In the genomic region with DNA sequence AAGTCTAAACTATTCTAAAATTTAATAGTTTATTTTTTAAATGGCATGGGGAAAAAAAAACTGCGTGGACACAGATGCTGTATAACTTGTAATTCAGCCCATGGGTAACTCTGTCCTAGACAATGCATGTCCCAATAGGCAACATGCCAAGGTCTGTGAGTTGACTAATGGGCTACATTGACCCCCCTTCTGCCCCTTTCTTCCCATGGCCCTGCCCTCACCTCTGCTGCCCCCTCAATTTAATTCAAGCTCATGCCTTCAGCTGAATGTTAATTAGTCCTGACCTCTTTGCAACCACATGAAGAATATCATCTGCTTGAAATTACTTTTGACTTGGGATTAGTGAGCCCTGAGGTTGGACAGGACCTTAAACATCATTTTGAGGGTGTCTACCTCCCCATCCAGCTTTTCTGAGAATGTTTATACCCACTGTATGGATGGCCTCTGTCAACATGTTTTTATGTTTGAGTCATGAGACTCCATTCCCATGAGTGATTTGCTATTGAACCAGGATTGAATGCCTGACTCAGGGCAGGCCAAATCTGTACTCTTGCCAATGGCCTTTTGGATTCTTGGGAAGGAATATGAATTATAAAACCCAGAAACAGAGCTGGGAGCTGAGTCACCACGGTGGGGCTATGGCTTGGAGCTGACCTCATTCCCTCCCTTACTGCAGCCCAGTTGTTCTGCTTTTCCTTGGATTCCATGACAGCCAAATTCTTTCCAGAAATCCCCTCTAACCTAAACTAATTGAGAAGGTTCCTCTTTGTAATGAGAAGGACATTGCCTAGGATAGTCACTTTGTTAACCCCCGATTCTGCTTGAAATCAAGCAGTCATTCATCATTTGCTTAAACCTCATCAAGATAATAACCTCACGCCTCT, we compare ENCODE assay signal across 13 cellular contexts. TPM values are rescaled to one million over a fixed set of nuclear protein-coding genes. Genes with fewer than 3 reads are reported as not detected.
A peak's percentile ranks its signal among the peaks of the same experiment; 100 is the strongest.
DNase-seq lines count a peak whose midpoint lies in the region; ATAC-seq and TF ChIP-seq lines count a peak whose summit lies in the region.
"Had no signal": no experiment of that assay in that cellular context is flagged by ENCODE, and none has a peak within 500 bp of the region (broad histone marks: within the 10 kb centered on the region; RNA-seq: fewer than 3 reads in every experiment).

No MANE protein-coding gene starts in this region.

- no peak overlapping the region for H2AFZ ChIP-seq in mesenchymal stem cell (ENCODE audit: low read depth, low read length)

- peak; percentile 50 for DNase-seq in A172 (ENCODE audit: low spot score)
- DNase-seq in LoVo (ENCODE audit: low spot score) = peak; percentile 19
- no peak for DNase-seq in coronary artery (ENCODE audit: low spot score)
- DNase-seq in mesenchymal stem cell = peak; percentile 72
- no peak for DNase-seq in SIG-M5 treated with dmso at 0.1 percent for 504 hours (lab: John Stamatoyannopoulos, UW; ENCODE audit: unreplicated experiment)
- DNase-seq in A673 (ENCODE audit: low spot score) = no peak
- DNase-seq in COR-L47 (lab: John Stamatoyannopoulos, UW) = no peak
- DNase-seq: activated CD8-positive, alpha-beta memory T cell treated with anti-CD3 and anti-CD28 coated beads for 24 hours; central memory CD4-positive, alpha-beta T cell; NCI-H1092; SHP77 had no signal

- no peak overlapping the region for H3K14ac ChIP-seq in mesenchymal stem cell (ENCODE audit: low read length in 2 of 2)

- H2BK12ac ChIP-seq in mesenchymal stem cell (ENCODE audit: low read length in 2 of 2) = no peak overlapping the region

- no peak overlapping the region for H2AK5ac ChIP-seq in mesenchymal stem cell (ENCODE audit: low read length, severe bottlenecking)

- no peaks in the 10 kb centered on the region for H3K36me3 ChIP-seq in mesenchymal stem cell (ENCODE audit: control insufficient read depth in 1 of 2, insufficient read depth in 2 of 2, low read depth in 1 of 2, low read length in 2 of 2)
- no peaks in the 10 kb centered on the region for H3K36me3 ChIP-seq in A673 (ENCODE audit: insufficient read depth, low read length, poor library complexity, severe bottlenecking)
- H3K36me3 ChIP-seq: ovary had no signal

- no peaks in the 10 kb centered on the region for H3K27me3 ChIP-seq in mesenchymal stem cell (ENCODE audit: control insufficient read depth in 1 of 2, insufficient read depth in 1 of 2, low read length in 2 of 2)
- no peaks in the 10 kb centered on the region for H3K27me3 ChIP-seq in A673 (replicated peaks; ENCODE audit: insufficient read depth, low read depth, low read length, poor library complexity)
- H3K27me3 ChIP-seq: ovary had no signal

- no peak overlapping the region for H3K4me2 ChIP-seq in mesenchymal stem cell (ENCODE audit: low read length, poor library complexity, severe bottlenecking)

- no peak overlapping the region for H2BK5ac ChIP-seq in mesenchymal stem cell (ENCODE audit: low read depth, low read length, poor library complexity, severe bottlenecking)

- H3K4me1 ChIP-seq in mesenchymal stem cell (ENCODE audit: control insufficient read depth, insufficient read depth, low read depth, low read length) = no peaks in the 10 kb centered on the region
- no peaks in the 10 kb centered on the region for H3K4me1 ChIP-seq in A673 (ENCODE audit: insufficient read depth, low read length, poor library complexity, severe bottlenecking)

- H2BK15ac ChIP-seq in mesenchymal stem cell (ENCODE audit: low read depth, poor library complexity, severe bottlenecking) = peak overlapping the region; percentile 21

- no peak overlapping the region for H3K4me3 ChIP-seq in coronary artery
- peak overlapping the region in 1 of 2 experiments; percentile 56 for H3K4me3 ChIP-seq in mesenchymal stem cell (ENCODE audit: insufficient read depth in 1 of 2, low read depth in 1 of 2, low read length in 2 of 2)
- H3K4me3 ChIP-seq in A673 (ENCODE audit: low read depth, low read length, poor library complexity, severe bottlenecking) = no peak overlapping the region
- H3K4me3 ChIP-seq: ovary had no signal

- no peak for ATAC-seq in GM18870 (IDR thresholded peaks at IDR 0.05; ENCODE audit: unreplicated experiment)

- CTCF ChIA-PET in A673 (lab: Charles Lee) = no interaction called here

- no peak overlapping the region for H4K91ac ChIP-seq in mesenchymal stem cell (ENCODE audit: low read length)

- H3K9me3 ChIP-seq in mesenchymal stem cell (ENCODE audit: control insufficient read depth, low read length) (no peaks in the 10 kb centered on the region), A673 (ENCODE audit: low read depth, low read length, poor library complexity, severe bottlenecking) (no peaks in the 10 kb centered on the region)
- H3K9me3 ChIP-seq: ovary had no signal

- no TSS peak for BruUV-seq in A673 (replicated peaks; lab: Mats Ljungman, UMichigan)

- 74% methylated on average over 4 of the region's 4 CpGs for WGBS in mesenchymal stem cell

- peak overlapping the region; percentile 61 for H3K9ac ChIP-seq in mesenchymal stem cell (ENCODE audit: low read length)

- POLR2A ChIA-PET in A673 (lab: Charles Lee; ENCODE audit: low non-redundant PET) = interaction anchor here (0.6 kb wide), 1 partner anchor 367 kb away, joined by 3 read pairs; no protein-coding TSS in a partner anchor

- intact Hi-C loops in A673 (cut with micrococcal nuclease; ENCODE audit: unreplicated experiment) = no loop called here

- no peak overlapping the region for H3K18ac ChIP-seq in mesenchymal stem cell (ENCODE audit: low read depth in 1 of 2, low read length in 2 of 2)

- no peak overlapping the region for H3K23ac ChIP-seq in mesenchymal stem cell (ENCODE audit: low read length in 2 of 2)

- H4K8ac ChIP-seq in mesenchymal stem cell (ENCODE audit: low read length) = no peak overlapping the region

- peak overlapping the region; percentile 29 to 71 for H3K27ac ChIP-seq in coronary artery
- no peak overlapping the region for H3K27ac ChIP-seq in mesenchymal stem cell (ENCODE audit: low read length, poor library complexity, severe bottlenecking)
- H3K27ac ChIP-seq in A673 (ENCODE audit: low read depth, low read length, poor library complexity, severe bottlenecking) = no peak overlapping the region
- H3K27ac ChIP-seq: ovary had no signal

- no peak overlapping the region for H2BK120ac ChIP-seq in mesenchymal stem cell (ENCODE audit: low read depth, low read length)

- H3K4ac ChIP-seq in mesenchymal stem cell (ENCODE audit: low read depth in 1 of 2, low read length in 2 of 2) = no peak overlapping the region

- H3K79me1 ChIP-seq in mesenchymal stem cell (replicated peaks; ENCODE audit: low read length, poor library complexity, severe bottlenecking) = no peaks in the 10 kb centered on the region

- TF ChIP-seq CTCF in coronary artery (IDR thresholded peaks at IDR 0.05) = no peak
- no peak for TF ChIP-seq CTCF in A673 (conservative IDR thresholded peaks at IDR 0.05; ENCODE audit: low read depth, low read length)

RNA-seq across cellular contexts. Expression of gene PDE8A, which starts 33.5 kb away (rescaled TPM):
- 7.9 and 13.8 TPM in 2 replicates for total RNA-seq in A172 (2014; rRNA removed; shearing (Covaris generic))
- 35.2 TPM for polyA plus RNA-seq in mesenchymal stem cell (2013, experiment 1 of 2)
- polyA plus RNA-seq in mesenchymal stem cell (2013, experiment 2 of 2) = 34.9 TPM
- 69.8 and 80.7 TPM in 2 replicates for total RNA-seq in A673 (2021)

Comparison
In these comparisons a context has a peak if more than half of its experiments do, and no peak if none do; other contexts are left out.
1. DNase-seq: peak in A172 (single experiment), LoVo (single experiment) and mesenchymal stem cell (single experiment); none in coronary artery (single experiment), SIG-M5 treated with dmso at 0.1 percent for 504 hours (single experiment), A673 (single experiment) and COR-L47 (single experiment).
2. H3K27ac ChIP-seq: peak in coronary artery (2 of 2); none in mesenchymal stem cell (single experiment) and A673 (single experiment).